In the genomic region with DNA sequence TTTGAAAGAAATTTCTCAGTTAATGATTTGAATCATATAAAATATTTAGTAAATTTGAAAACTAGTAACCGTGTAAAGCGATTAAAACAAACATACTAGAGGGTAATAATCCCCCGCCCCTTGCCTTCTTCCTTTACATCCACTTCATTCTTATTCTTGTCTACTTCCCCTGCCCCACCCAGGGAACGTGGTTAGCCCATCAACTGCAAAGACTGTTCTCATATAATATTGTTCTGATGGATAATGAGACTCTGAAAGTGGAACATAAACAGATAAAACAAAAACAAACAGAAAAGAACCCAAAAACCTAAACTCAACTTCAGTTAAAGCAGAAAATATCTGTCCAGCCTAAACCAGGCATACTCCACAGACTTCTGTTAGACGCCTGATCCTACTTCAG, we compare ENCODE assay signal across 7 cellular contexts.
DNase-seq lines count a peak whose midpoint lies in the region; ATAC-seq, FAIRE-seq and TF ChIP-seq lines count a peak whose summit lies in the region.
"Not testable (repeated sequence)": the region's sequence is repeated elsewhere in the genome, so short reads cannot be mapped to it uniquely, and the experiment has no call there.

No MANE protein-coding gene starts in this region.

- H3K9ac ChIP-seq in K562 (ENCODE audit: insufficient read depth in 1 of 2, low read depth in 2 of 2, low read length in 2 of 2) = not testable (repeated sequence)

- not testable (repeated sequence) for H3K4me3 Mint-ChIP-seq in activated CD8-positive, alpha-beta T cell treated with anti-CD3 and anti-CD28 coated beads, Interleukin-2, amount 10 ng/mL, durations not matched to agents 7 days and 5 days; natural killer cell

- not testable (repeated sequence) for TF ChIP-seq CTCF in PC-9 (conservative IDR thresholded peaks at IDR 0.05); K562 (IDR thresholded peaks at IDR 0.05 in 2 of 3, conservative IDR thresholded peaks at IDR 0.05 in 1 of 3; ENCODE audit: insufficient read depth in 2 of 3, low read depth in 1 of 3, low read length in 3 of 3); natural killer cell (IDR thresholded peaks at IDR 0.05)

- not testable (repeated sequence) for H3F3A ChIP-seq in PC-9 (ENCODE audit: insufficient read depth, low read depth)

- ATAC-seq in activated CD8-positive, alpha-beta T cell treated with anti-CD3 and anti-CD28 coated beads, Interleukin-2, amount 10 ng/mL, durations not matched to agents 7 days and 5 days; K562; natural killer cell: not testable (repeated sequence)

- not testable (repeated sequence) for H3K4me1 Mint-ChIP-seq in activated CD8-positive, alpha-beta T cell treated with anti-CD3 and anti-CD28 coated beads, Interleukin-2, amount 10 ng/mL, durations not matched to agents 7 days and 5 days (ENCODE audit: low read depth); natural killer cell

- H3K36me3 ChIP-seq in PC-9 (ENCODE audit: low read depth); K562 (ENCODE audit: control insufficient read depth, insufficient read depth, low read length): not testable (repeated sequence)

- not testable (repeated sequence) for H3K79me2 ChIP-seq in PC-9 (ENCODE audit: low read depth); K562 (ENCODE audit: control insufficient read depth, insufficient read depth, low read length)

- not testable (repeated sequence) for H3K36me3 Mint-ChIP-seq in activated CD8-positive, alpha-beta T cell treated with anti-CD3 and anti-CD28 coated beads, Interleukin-2, amount 10 ng/mL, durations not matched to agents 7 days and 5 days (ENCODE audit: low read depth); natural killer cell

- TF ChIP-seq EP300 in K562 (IDR thresholded peaks at IDR 0.05; ENCODE audit: low read length) = not testable (repeated sequence)

- CTCF ChIA-PET in PC-9 (lab: Charles Lee); activated CD8-positive, alpha-beta T cell treated with anti-CD3 and anti-CD28 coated beads, Interleukin-2, amount 10 ng/mL, durations not matched to agents 7 days and 5 days (lab: Charles Lee); K562 (lab: Yijun Ruan, JAX; ENCODE audit: low intra/inter-chr PET ratio): not testable (repeated sequence)

- H3K27ac Mint-ChIP-seq in activated CD8-positive, alpha-beta T cell treated with anti-CD3 and anti-CD28 coated beads, Interleukin-2, amount 10 ng/mL, durations not matched to agents 7 days and 5 days; natural killer cell: not testable (repeated sequence)

- 19% methylated on average over 1 of the region's 5 CpGs for WGBS in K562 (ENCODE audit: insufficient coverage, low coverage, missing lambda C conversion rate)

- H2AFZ ChIP-seq in PC-9 = 0 out of 2 replicates have a peak overlapping the region, but pooled peaks have one; percentile 55
- H2AFZ ChIP-seq in K562 (ENCODE audit: low read depth, low read length) = peak overlapping the region; percentile 72; the same call in 1 of the 2 replicates

- H3K27me3 ChIP-seq in PC-9 (ENCODE audit: insufficient read depth, low read depth); K562 (ENCODE audit: control insufficient read depth in 2 of 2, insufficient read depth in 2 of 2, low read length in 2 of 2): not testable (repeated sequence)

- not testable (repeated sequence) for TF ChIP-seq RAD21 in K562 (CRISPR knock-in tag; conservative IDR thresholded peaks at IDR 0.05 in 1 of 2, IDR thresholded peaks at IDR 0.05 in 1 of 2)

- not testable (repeated sequence) for H3K9me3 ChIP-seq in PC-9 (ENCODE audit: insufficient read depth, low read depth); K562 (replicated peaks; ENCODE audit: control insufficient read depth, insufficient read depth, low read depth, low read length)

- intact Hi-C loops in PC-9 (cut with micrococcal nuclease; ENCODE audit: unreplicated experiment); K562 (cut with micrococcal nuclease); natural killer cell (cut with micrococcal nuclease): not testable (repeated sequence)

- FAIRE-seq in K562 (lab: Jason Lieb, UNC) = not testable (repeated sequence)

- not testable (repeated sequence) for H3K4me2 ChIP-seq in PC-9; K562 (ENCODE audit: insufficient read depth, low read length)

- not testable (repeated sequence) for H3K27ac ChIP-seq in PC-9; K562 (ENCODE audit: extremely low read depth, low read depth, low read length)

- H3K27me3 Mint-ChIP-seq in activated CD8-positive, alpha-beta T cell treated with anti-CD3 and anti-CD28 coated beads, Interleukin-2, amount 10 ng/mL, durations not matched to agents 7 days and 5 days (ENCODE audit: low read depth); natural killer cell (ENCODE audit: low read depth in 2 of 2): not testable (repeated sequence)

- not testable (repeated sequence) for H3K9me3 Mint-ChIP-seq in activated CD8-positive, alpha-beta T cell treated with anti-CD3 and anti-CD28 coated beads, Interleukin-2, amount 10 ng/mL, durations not matched to agents 7 days and 5 days (ENCODE audit: insufficient read depth); natural killer cell

- H3K4me3 ChIP-seq in PC-9, K562: not testable (repeated sequence)

- POLR2A ChIA-PET in PC-9 (lab: Charles Lee; ENCODE audit: unreplicated experiment); activated CD8-positive, alpha-beta T cell treated with anti-CD3 and anti-CD28 coated beads, Interleukin-2, amount 10 ng/mL, durations not matched to agents 7 days and 5 days (lab: Charles Lee); K562 (lab: Yijun Ruan, JAX): not testable (repeated sequence)

- BruUV-seq in PC-9 (replicated peaks; lab: Mats Ljungman, UMichigan); K562 (replicated peaks; lab: Mats Ljungman, UMichigan): not testable (repeated sequence)

- H3K4me1 ChIP-seq in PC-9 (replicated peaks; ENCODE audit: insufficient read depth); K562 (replicated peaks in 1 of 2; ENCODE audit: control insufficient read depth in 2 of 2, insufficient read depth in 2 of 2, low read length in 2 of 2): not testable (repeated sequence)

- H3K9me1 ChIP-seq in K562 (ENCODE audit: control insufficient read depth, insufficient read depth, low read length) = not testable (repeated sequence)

- DNase-seq in PC-9; K562 (ENCODE audit: extremely low read depth in 1 of 4, low spot score in 3 of 4): not testable (repeated sequence)
- peak; percentile 1 for DNase-seq in activated CD4-positive, alpha-beta T cell treated with anti-CD3 and anti-CD28 coated beads for 48 hours
- peak; percentile 18 for DNase-seq in activated CD8-positive, alpha-beta T cell treated with anti-CD3 and anti-CD28 coated beads, Interleukin-2, amount 10 ng/mL, durations not matched to agents 7 days and 5 days
- DNase-seq in activated gamma-delta T cell treated with Interleukin-2 at 50 U/mL for 16 hours = peak; percentile 1
- DNase-seq in natural killer cell = peak; percentile 4
- DNase-seq in stimulated activated CD8-positive, alpha-beta memory T cell treated with anti-CD3 and anti-CD28 coated beads, Interleukin-4, amount 100 ng/mL, for 48 hours = peak; percentile 14

- H3K9me2 ChIP-seq in PC-9 (ENCODE audit: insufficient read depth) = not testable (repeated sequence)

- in situ Hi-C loops in K562 (cut with MboI) = not testable (repeated sequence)

- not testable (repeated sequence) for H4K20me1 ChIP-seq in PC-9 (ENCODE audit: insufficient read depth); K562 (replicated peaks; ENCODE audit: control insufficient read depth, insufficient read depth, low read length)

- not testable (repeated sequence) for TF ChIP-seq POLR2A in K562 (conservative IDR thresholded peaks at IDR 0.05)
